8 cellular contexts compared by ENCODE assay signal in the genomic region with DNA sequence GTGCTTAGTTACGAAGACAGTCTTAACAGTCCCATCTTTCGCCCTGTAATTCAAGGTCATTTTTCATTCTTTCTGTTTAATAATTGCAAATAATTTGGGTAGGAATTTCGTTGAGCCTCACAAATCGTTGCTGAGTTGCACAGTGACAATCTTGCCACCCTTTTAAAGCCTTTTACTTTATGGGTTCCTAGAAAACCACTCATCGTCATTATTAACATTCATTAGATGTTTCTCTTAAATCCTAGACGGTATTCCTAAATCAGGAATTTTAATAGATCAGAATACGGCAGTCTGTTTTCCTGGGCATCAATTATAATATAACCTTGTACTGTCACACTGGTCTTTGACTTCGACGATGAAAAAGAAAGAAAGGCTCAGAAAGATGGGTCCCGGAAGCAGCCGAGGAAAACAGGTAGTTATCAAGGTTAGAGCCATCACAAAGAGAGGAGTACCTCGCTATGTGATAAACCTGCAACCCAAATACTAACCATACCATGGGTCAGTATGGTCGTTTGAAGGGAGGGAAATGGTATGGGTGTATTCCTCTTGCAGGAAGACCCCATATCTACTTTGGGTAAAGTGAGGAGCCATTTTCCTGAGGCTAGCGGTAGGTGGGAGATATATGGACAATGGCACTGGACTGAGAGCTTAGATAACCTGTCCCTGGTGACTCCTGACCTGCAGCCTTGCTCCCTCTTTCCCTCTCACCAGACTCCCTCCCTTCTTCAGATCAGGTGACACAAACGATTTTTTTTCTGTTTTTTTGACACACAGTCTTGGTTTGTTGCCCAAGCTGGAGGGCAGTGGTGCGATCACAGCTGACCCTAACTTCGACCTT. TPM values are rescaled to one million over a fixed set of nuclear protein-coding genes. Genes with fewer than 3 reads are reported as not detected.
DNase-seq lines count a peak whose midpoint lies in the region; ATAC-seq and TF ChIP-seq lines count a peak whose summit lies in the region.

No MANE protein-coding gene starts in this region.

- intact Hi-C loops in PC-3 (cut with micrococcal nuclease) = loop anchor here (1.0 to 10.0 kb wide), 2 partner anchors 17 to 269 kb away; a partner anchor contains a TSS

- peak overlapping the region; percentile 95 for H3K4me3 Mint-ChIP-seq in activated T-cell treated with anti-CD3 and anti-CD28 coated beads, Interleukin-2, amount 50 U/mL, for 24 hours

- peaks cover 45% of the 10 kb centered on the region for H3K36me3 Mint-ChIP-seq in activated T-cell treated with anti-CD3 and anti-CD28 coated beads, Interleukin-2, amount 50 U/mL, for 24 hours (ENCODE audit: low read depth)

- POLR2A ChIA-PET in PC-3 (lab: Charles Lee; ENCODE audit: unreplicated experiment) = interaction anchor here (1.4 kb wide), 1 partner anchor 17 kb away, joined by 11 read pairs; no protein-coding TSS in a partner anchor

- peak overlapping the region; percentile 76 for H3K27ac ChIP-seq in PC-3 (ENCODE audit: low read length)
- peak overlapping the region; percentile 99 for H3K27ac ChIP-seq in osteoblast (ENCODE audit: low read depth, low read length)

- DNase-seq in activated T-cell treated with anti-CD3 and anti-CD28 coated beads, Interleukin-2, amount 50 U/mL, for 24 hours = no peak
- DNase-seq in activated T-cell treated with anti-CD3 and anti-CD28 coated beads, Interleukin-2, amount 50 U/mL, for 1 hour = no peak
- DNase-seq in PC-3 = no peak
- DNase-seq in epithelial cell of esophagus (ENCODE audit: low read depth) = no peak
- no peak for DNase-seq in osteoblast (ENCODE audit: insufficient read length, low spot score, missing footprints)
- no peak for DNase-seq in NCI-H2227 (lab: John Stamatoyannopoulos, UW; ENCODE audit: unreplicated experiment)
- DNase-seq in DMS153 treated with DMSO at 0.1 percent for 48 hours (lab: John Stamatoyannopoulos, UW; ENCODE audit: unreplicated experiment) = no peak

- H3K79me2 ChIP-seq in PC-3 (ENCODE audit: low read length) (peaks cover 52% of the 10 kb centered on the region), osteoblast (ENCODE audit: insufficient read depth, low read length) (peaks cover 49% of the 10 kb centered on the region)

- H3K4me3 ChIP-seq in PC-3 (ENCODE audit: low read length) (peak overlapping the region; percentile 81), epithelial cell of esophagus (ENCODE audit: low read length) (peak overlapping the region; percentile 96), osteoblast (ENCODE audit: insufficient read depth, low read length) (peak overlapping the region; percentile 97)

- H2AFZ ChIP-seq in PC-3 (ENCODE audit: low read length) = peak overlapping the region; percentile 80
- H2AFZ ChIP-seq in osteoblast (ENCODE audit: low read length) = peak overlapping the region; percentile 94

- CTCF ChIA-PET in PC-3 (lab: Charles Lee) = no interaction called here

- no peak for TF ChIP-seq CTCF in PC-3 (conservative IDR thresholded peaks at IDR 0.05; ENCODE audit: low read depth, low read length)
- TF ChIP-seq CTCF in epithelial cell of esophagus (IDR thresholded peaks at IDR 0.05; ENCODE audit: insufficient read depth, low read depth, low read length, missing control alignments) = no peak
- no peak for TF ChIP-seq CTCF in osteoblast (IDR thresholded peaks at IDR 0.05; ENCODE audit: extremely low read depth, low read depth, low read length)

- peak; percentile 16 for ATAC-seq in PC-3
- no peak for ATAC-seq in HG02885 (IDR thresholded peaks at IDR 0.05; ENCODE audit: poor library complexity, unreplicated experiment)

- H3K27me3 Mint-ChIP-seq in activated T-cell treated with anti-CD3 and anti-CD28 coated beads, Interleukin-2, amount 50 U/mL, for 24 hours = no peaks in the 10 kb centered on the region

- no peaks in the 10 kb centered on the region for H3F3A ChIP-seq in PC-3 (ENCODE audit: low read length, unreplicated experiment)

- H4K20me1 ChIP-seq in PC-3 (ENCODE audit: low read length) (peaks cover 27% of the 10 kb centered on the region), osteoblast (ENCODE audit: insufficient read depth, low read length) (peaks cover 31% of the 10 kb centered on the region)

- peak overlapping the region; percentile 90 for H3K4me2 ChIP-seq in PC-3 (ENCODE audit: low read length)
- peak overlapping the region; percentile 77 for H3K4me2 ChIP-seq in osteoblast (ENCODE audit: insufficient read depth, low read length)

- peaks cover 23% of the 10 kb centered on the region for H3K4me1 ChIP-seq in PC-3 (ENCODE audit: insufficient read depth, low read length)
- H3K4me1 ChIP-seq in osteoblast (ENCODE audit: insufficient read depth, low read length) = peaks cover 24% of the 10 kb centered on the region

- no peaks in the 10 kb centered on the region for H3K9me3 Mint-ChIP-seq in activated T-cell treated with anti-CD3 and anti-CD28 coated beads, Interleukin-2, amount 50 U/mL, for 24 hours

- H3K9ac ChIP-seq in PC-3 (ENCODE audit: low read length) = peak overlapping the region; percentile 96

- peak overlapping the region; percentile 100 for H3K27ac Mint-ChIP-seq in activated T-cell treated with anti-CD3 and anti-CD28 coated beads, Interleukin-2, amount 50 U/mL, for 24 hours

- no peaks in the 10 kb centered on the region for H3K36me3 ChIP-seq in PC-3 (ENCODE audit: low read depth, low read length)
- H3K36me3 ChIP-seq in osteoblast (ENCODE audit: insufficient read depth, low read length) = no peaks in the 10 kb centered on the region

- no peaks in the 10 kb centered on the region for H3K9me3 ChIP-seq in PC-3 (ENCODE audit: low read length)
- no peaks in the 10 kb centered on the region for H3K9me3 ChIP-seq in osteoblast (ENCODE audit: low read depth, low read length)

- BruUV-seq in PC-3 (replicated peaks; lab: Mats Ljungman, UMichigan) = TSS peak; percentile 95

- H3K27me3 ChIP-seq in PC-3 (ENCODE audit: low read length) = no peaks in the 10 kb centered on the region
- no peaks in the 10 kb centered on the region for H3K27me3 ChIP-seq in osteoblast (ENCODE audit: insufficient read depth, low read length)

- no peaks in the 10 kb centered on the region for H3K9me2 ChIP-seq in PC-3 (replicated peaks; ENCODE audit: low read length)

- H3K4me1 Mint-ChIP-seq in activated T-cell treated with anti-CD3 and anti-CD28 coated beads, Interleukin-2, amount 50 U/mL, for 24 hours (ENCODE audit: low read depth) = peaks cover 37% of the 10 kb centered on the region

RNA-seq across cellular contexts. Expression of a gene that starts 1.0 kb away (rescaled TPM):
- total RNA-seq in PC-3 (2014; rRNA removed) = 125 and 143 TPM in 2 replicates
- total RNA-seq in osteoblast = 241 and 253 TPM in 2 replicates

RNA-seq across cellular contexts. Expression of a gene that starts 17.5 kb away (rescaled TPM):
- total RNA-seq in PC-3 (2014; rRNA removed) (23.5 and 25.7 TPM in 2 replicates), osteoblast (43.9 and 48.1 TPM in 2 replicates)
